Comparison of ENCODE assay signal across 8 cellular contexts in the genomic region with DNA sequence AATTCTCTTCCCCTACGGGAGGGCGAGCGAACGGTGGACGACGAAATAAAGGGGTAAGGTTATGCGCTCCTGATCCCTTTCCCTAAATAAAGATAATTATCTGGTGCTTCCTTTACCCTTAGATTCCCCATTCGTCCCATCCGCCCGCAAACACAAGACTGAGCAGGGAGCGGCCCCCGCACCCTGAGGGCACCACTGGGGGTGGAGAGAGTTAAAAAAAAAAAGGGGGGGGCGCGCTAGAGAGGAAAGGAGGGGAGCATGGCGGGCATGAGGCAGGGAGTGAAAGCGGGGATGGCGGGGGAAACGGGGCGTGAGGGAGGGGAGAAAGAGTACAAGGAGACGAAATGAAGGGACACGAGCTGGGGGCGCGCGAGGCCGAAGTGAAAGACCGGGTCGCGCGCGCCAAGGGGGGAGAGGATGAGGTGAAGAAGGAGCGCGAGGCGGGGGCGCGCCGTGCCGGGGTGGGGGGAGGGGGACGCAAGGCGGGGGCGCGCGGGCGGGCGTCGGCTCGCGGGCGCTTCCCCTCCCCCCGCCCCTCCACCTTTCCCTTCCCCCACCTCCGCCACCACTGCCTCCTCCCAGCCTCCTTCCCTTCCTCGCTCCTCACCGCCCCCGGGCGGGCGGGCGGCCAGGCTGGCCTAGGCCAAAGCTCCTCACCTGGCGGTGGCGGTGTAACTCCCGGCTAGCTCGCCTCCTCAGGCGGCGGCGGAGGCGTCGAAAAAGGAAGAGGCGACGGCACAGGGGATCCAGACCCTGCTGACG. TPM values are rescaled to one million over a fixed set of nuclear protein-coding genes. Genes with fewer than 3 reads are reported as not detected.
DNase-seq lines count a peak whose midpoint lies in the region; ATAC-seq and TF ChIP-seq lines count a peak whose summit lies in the region.

No MANE protein-coding gene starts in this region.

- 1% methylated on average over 44 to 68 of the region's 68 CpGs for WGBS in spleen, 5 donors

- peak overlapping the region; percentile 81 for H3K27ac Mint-ChIP-seq in activated naive CD8-positive, alpha-beta T cell treated with anti-CD3 and anti-CD28 coated beads, Interleukin-2, amount 50 U/mL, for 24 hours

- H3K4me1 ChIP-seq in Panc1 (ENCODE audit: control insufficient read depth, insufficient read depth, low read length) (peaks cover 19% of the 10 kb centered on the region), spleen (peaks cover 36 to 63% (median 53%) of the 10 kb centered on the region in 6 donors)

- TF ChIP-seq POLR2A in spleen (IDR thresholded peaks at IDR 0.05) = no peak

- no TSS peak for BruUV-seq in Panc1 (replicated peaks; lab: Mats Ljungman, UMichigan)

- peaks cover 6% of the 10 kb centered on the region for H3K36me3 Mint-ChIP-seq in activated naive CD8-positive, alpha-beta T cell treated with anti-CD3 and anti-CD28 coated beads, Interleukin-2, amount 50 U/mL, for 24 hours (ENCODE audit: low read depth)

- H3K36me3 ChIP-seq in Panc1 (ENCODE audit: control insufficient read depth, insufficient read depth, low read length) = no peaks in the 10 kb centered on the region
- H3K36me3 ChIP-seq in spleen = peaks cover 0 to 21% (median 2%) of the 10 kb centered on the region in 6 donors

- POLR2A ChIA-PET in Panc1 (lab: Charles Lee) = interaction anchor here (0.6 kb wide), 1 partner anchor 64 kb away, joined by 3 read pairs; the partner anchor contains the start of gene RAB13

- ATAC-seq in HG03342 (IDR thresholded peaks at IDR 0.05; ENCODE audit: unreplicated experiment) (peak; percentile 33), Panc1 (peak; percentile 61)
- ATAC-seq in activated naive CD8-positive, alpha-beta T cell treated with anti-CD3 and anti-CD28 coated beads, Interleukin-2, amount 50 U/mL, for 24 hours = peak; percentile 22

- H3K27me3 ChIP-seq in Panc1 (ENCODE audit: control insufficient read depth, insufficient read depth, low read length) (no peaks in the 10 kb centered on the region), spleen (replicated peaks in 1 of 7) (no peaks in the 10 kb centered on the region)

- peak overlapping the region; percentile 76 to 92 for H3K4me3 ChIP-seq in Panc1 (ENCODE audit: low read depth in 2 of 2, low read length in 2 of 2)
- H3K4me3 ChIP-seq in iPS-18c (ENCODE audit: insufficient read depth, low read depth, low read length) = peak overlapping the region; percentile 71
- H3K4me3 ChIP-seq in spleen = peak overlapping the region; percentile 67 to 97 (median 84)

- no peaks in the 10 kb centered on the region for H3K27me3 Mint-ChIP-seq in activated naive CD8-positive, alpha-beta T cell treated with anti-CD3 and anti-CD28 coated beads, Interleukin-2, amount 50 U/mL, for 24 hours

- peak overlapping the region; percentile 92 for H3K27ac ChIP-seq in Panc1 (ENCODE audit: low read length)
- peak overlapping the region; percentile 78 to 97 (median 94) for H3K27ac ChIP-seq in spleen

- H3K9me3 ChIP-seq in Panc1 (ENCODE audit: control insufficient read depth, insufficient read depth, low read depth, low read length) = no peaks in the 10 kb centered on the region
- no peaks in the 10 kb centered on the region for H3K9me3 ChIP-seq in iPS-18c (ENCODE audit: control insufficient read depth, insufficient read depth, low read length)
- no peaks in the 10 kb centered on the region for H3K9me3 ChIP-seq in spleen

- TF ChIP-seq CTCF in Panc1 (IDR thresholded peaks at IDR 0.05) (no peak; the same call in 1 of the 2 replicates), spleen (IDR thresholded peaks at IDR 0.05 in 8 of 11, conservative IDR thresholded peaks at IDR 0.05 in 3 of 11) (peak in 2 of 11 experiments; percentile 17 to 30)

- peak; percentile 54 for DNase-seq in DMS53 treated with DMSO at 0.1 percent for 48 hours (lab: John Stamatoyannopoulos, UW; ENCODE audit: unreplicated experiment)
- DNase-seq in GM19238 (ENCODE audit: insufficient read length, low spot score) = peak; percentile 49
- DNase-seq in Panc1 (ENCODE audit: low read depth, low spot score) = no peak
- DNase-seq in activated naive CD8-positive, alpha-beta T cell treated with anti-CD3 and anti-CD28 coated beads, Interleukin-2, amount 50 U/mL, for 24 hours = peak; percentile 77
- DNase-seq in spleen = no peak
- DNase-seq in mucosa of gallbladder (ENCODE audit: low spot score) = no peak

- intact Hi-C loops in Panc1 (cut with micrococcal nuclease; ENCODE audit: unreplicated experiment) = loop anchor here (5.0 kb wide), 1 partner anchor 100 kb away; no protein-coding TSS in a partner anchor
- intact Hi-C loops in spleen (cut with DNase I; ENCODE audit: low total_unique reads) = no loop called here

- peaks cover 49% of the 10 kb centered on the region for H3K4me1 Mint-ChIP-seq in activated naive CD8-positive, alpha-beta T cell treated with anti-CD3 and anti-CD28 coated beads, Interleukin-2, amount 50 U/mL, for 24 hours

- H3K9me3 Mint-ChIP-seq in activated naive CD8-positive, alpha-beta T cell treated with anti-CD3 and anti-CD28 coated beads, Interleukin-2, amount 50 U/mL, for 24 hours = no peaks in the 10 kb centered on the region

- H3K4me3 Mint-ChIP-seq in activated naive CD8-positive, alpha-beta T cell treated with anti-CD3 and anti-CD28 coated beads, Interleukin-2, amount 50 U/mL, for 24 hours = peak overlapping the region; percentile 87

- CTCF ChIA-PET in Panc1 (lab: Charles Lee) = interaction anchor here (0.6 to 0.8 kb wide), 2 partner anchors 78 to 129 kb away, joined by 3 to 6 read pairs; no protein-coding TSS in a partner anchor

- in situ Hi-C loops in Panc1 (cut with HindIII; ENCODE audit: low pct_unique_long_range_greater_than_20kb, low sequenced_read_pairs) = no loop called here

RNA-seq across cellular contexts. Expression of gene GATAD2B, which starts 0.5 kb away (rescaled TPM):
- total RNA-seq in Panc1 (2021; ENCODE audit: unreplicated experiment) = 47.2 TPM
- polyA plus RNA-seq in Panc1 (2012; ENCODE audit: insufficient read length) = 10.9 TPM
- 10 to 100 TPM; 44.2 to 68.1 (median 60.4) TPM for total RNA-seq in spleen
- 1 to 10 TPM; 3.7 to 7.1 (median 3.9) TPM for polyA plus RNA-seq in spleen
- 42.5 TPM for total RNA-seq in mucosa of gallbladder

RNA-seq across cellular contexts. Expression of gene DENND4B, which starts 24.3 kb away (rescaled TPM):
- total RNA-seq in Panc1 (2021; ENCODE audit: unreplicated experiment) (56.2 TPM), spleen (100 to 1,000 TPM; 135 to 211 (median 168) TPM), mucosa of gallbladder (65.2 TPM)
- 57.3 TPM for polyA plus RNA-seq in Panc1 (2012; ENCODE audit: insufficient read length)
- 100 to 1,000 TPM in 2 of 3 donors, 10 to 100 TPM in 1; 47.7 to 106 (median 104) TPM for polyA plus RNA-seq in spleen

RNA-seq across cellular contexts. Expression of gene CRTC2, which starts 36.2 kb away (rescaled TPM):
- total RNA-seq in Panc1 (2021; ENCODE audit: unreplicated experiment) (39.3 TPM), spleen (10 to 100 TPM; 34.8 to 80.1 (median 66.8) TPM), mucosa of gallbladder (60.6 TPM)
- polyA plus RNA-seq in Panc1 (2012; ENCODE audit: insufficient read length) = 47.6 TPM
- polyA plus RNA-seq in spleen = 10 to 100 TPM; 37.7 to 79.7 (median 72.3) TPM

RNA-seq across cellular contexts. Expression of gene SLC39A1, which starts 41.1 kb away (rescaled TPM):
- total RNA-seq in Panc1 (2021; ENCODE audit: unreplicated experiment) = 158 TPM
- polyA plus RNA-seq in Panc1 (2012; ENCODE audit: insufficient read length) = 185 TPM
- total RNA-seq in spleen = 10 to 100 TPM; 66.7 to 88.4 (median 81.1) TPM
- 10 to 100 TPM; 23.6 to 41.3 (median 40.6) TPM for polyA plus RNA-seq in spleen
- 119 TPM for total RNA-seq in mucosa of gallbladder

RNA-seq across cellular contexts. Expression of gene CREB3L4, which starts 45.4 kb away (rescaled TPM):
- total RNA-seq in Panc1 (2021; ENCODE audit: unreplicated experiment) = 12.3 TPM
- 14.8 TPM for polyA plus RNA-seq in Panc1 (2012; ENCODE audit: insufficient read length)
- 10 to 100 TPM in 2 of 7 donors, 1 to 10 TPM in 5; 6.1 to 18.0 (median 9.1) TPM for total RNA-seq in spleen
- 10 to 100 TPM in 2 of 3 donors, 1 to 10 TPM in 1; 8.9 to 13.3 (median 11.7) TPM for polyA plus RNA-seq in spleen
- 18.5 TPM for total RNA-seq in mucosa of gallbladder

Comparison
In these comparisons a context has a peak if more than half of its experiments do, and no peak if none do; other contexts are left out.
1. DNase-seq: peak in DMS53 treated with DMSO at 0.1 percent for 48 hours (single experiment), GM19238 (single experiment) and activated naive CD8-positive, alpha-beta T cell treated with anti-CD3 and anti-CD28 coated beads, Interleukin-2, amount 50 U/mL, for 24 hours (single experiment); none in Panc1 (single experiment), spleen (single experiment) and mucosa of gallbladder (single experiment).
2. Peak in every context shown above with its lines, with median percentiles within 50 percentile points of each other: ATAC-seq and H3K4me3 ChIP-seq.